17 cellular contexts compared by ENCODE assay signal in genomic region chr15:43527802-43528541, GRCh38.
"Had no signal": no experiment of that assay in that cellular context is flagged by ENCODE, and none has a peak within 500 bp of the region (broad histone marks: within the 10 kb centered on the region; RNA-seq: fewer than 3 reads in every experiment).

No MANE protein-coding gene starts in this region.

- H3K27me3 ChIP-seq: heart left ventricle, pancreas, transverse colon had no signal

- H3K27me3 Mint-ChIP-seq: naive thymus-derived CD8-positive, alpha-beta T cell; stimulated activated naive CD8-positive, alpha-beta T cell treated with anti-CD3 and anti-CD28 coated beads, Interleukin-15, amount 100 ng/mL, for 72 hours had no signal

- H3K4me3 Mint-ChIP-seq: naive thymus-derived CD8-positive, alpha-beta T cell; neural crest cell; stimulated activated memory B cell treated with anti-CD40 and anti-IgM and Interleukin-4, amounts not matched to agents 10 μg/mL and 1 μg/mL and 100 μg/mL, for 72 hours; stimulated activated naive CD8-positive, alpha-beta T cell treated with anti-CD3 and anti-CD28 coated beads, Interleukin-15, amount 100 ng/mL, for 72 hours had no signal

- H3K9me3 Mint-ChIP-seq: naive thymus-derived CD8-positive, alpha-beta T cell; stimulated activated memory B cell treated with anti-CD40 and anti-IgM and Interleukin-4, amounts not matched to agents 10 μg/mL and 1 μg/mL and 100 μg/mL, for 72 hours; stimulated activated naive CD8-positive, alpha-beta T cell treated with anti-CD3 and anti-CD28 coated beads, Interleukin-15, amount 100 ng/mL, for 72 hours had no signal

- H3K36me3 ChIP-seq: pancreas, transverse colon had no signal

- H3K27ac ChIP-seq: heart left ventricle, pancreas, thoracic aorta, transverse colon had no signal

- DNase-seq: cortex of kidney; effector memory CD4-positive, alpha-beta T cell; hippocampal formation; left colon; mesendoderm; mucosa of descending colon; naive thymus-derived CD8-positive, alpha-beta T cell; pancreas; right cardiac atrium; stimulated activated CD4-positive, alpha-beta T cell treated with anti-CD3 and anti-CD28 coated beads, Interleukin-4, amount 100 ng/mL, for 1 hour; stimulated activated naive CD8-positive, alpha-beta T cell treated with anti-CD3 and anti-CD28 coated beads, Interleukin-15, amount 100 ng/mL, for 72 hours; transverse colon had no signal

- ATAC-seq: heart left ventricle; left colon; mucosa of descending colon; naive thymus-derived CD8-positive, alpha-beta T cell; pancreas; right cardiac atrium; stimulated activated memory B cell treated with anti-CD40 and anti-IgM and Interleukin-4, amounts not matched to agents 10 μg/mL and 1 μg/mL and 100 μg/mL, for 72 hours had no signal

- H3K27ac Mint-ChIP-seq: naive thymus-derived CD8-positive, alpha-beta T cell; progenitor cell of endocrine pancreas; stimulated activated memory B cell treated with anti-CD40 and anti-IgM and Interleukin-4, amounts not matched to agents 10 μg/mL and 1 μg/mL and 100 μg/mL, for 72 hours had no signal

- H3K4me1 ChIP-seq: pancreas had no signal

- H3K4me3 ChIP-seq: heart left ventricle, mucosa of descending colon, pancreas, thoracic aorta, transverse colon had no signal

- H3K4me1 Mint-ChIP-seq: stimulated activated memory B cell treated with anti-CD40 and anti-IgM and Interleukin-4, amounts not matched to agents 10 μg/mL and 1 μg/mL and 100 μg/mL, for 72 hours had no signal

- H3K36me3 Mint-ChIP-seq: naive thymus-derived CD8-positive, alpha-beta T cell; stimulated activated memory B cell treated with anti-CD40 and anti-IgM and Interleukin-4, amounts not matched to agents 10 μg/mL and 1 μg/mL and 100 μg/mL, for 72 hours had no signal

- H3K9me3 ChIP-seq: heart left ventricle, mucosa of descending colon, pancreas, transverse colon had no signal
